Comparison of ENCODE assay signal across 8 cellular contexts in genomic region chr5:151684690-151685361, GRCh38. TPM values are rescaled to one million over a fixed set of nuclear protein-coding genes. Genes with fewer than 3 reads are reported as not detected.
A peak's percentile ranks its signal among the peaks of the same experiment; 100 is the strongest.
DNase-seq lines count a peak whose midpoint lies in the region; ATAC-seq, FAIRE-seq and TF ChIP-seq lines count a peak whose summit lies in the region.

No MANE protein-coding gene starts in this region.

- FAIRE-seq in K562 (lab: Jason Lieb, UNC), result no peak

- H3K9ac ChIP-seq in K562 (ENCODE audit: insufficient read depth in 1 of 2, low read depth in 2 of 2, low read length in 2 of 2), result no peak overlapping the region

- H3K9me3 ChIP-seq in K562 (replicated peaks; ENCODE audit: control insufficient read depth, insufficient read depth, low read depth, low read length), result no peaks in the 10 kb centered on the region

- H4K20me1 ChIP-seq in K562 (replicated peaks; ENCODE audit: control insufficient read depth, insufficient read depth, low read length), result no peaks in the 10 kb centered on the region

- TF ChIP-seq RAD21 in K562 (CRISPR knock-in tag; conservative IDR thresholded peaks at IDR 0.05 in 1 of 2, IDR thresholded peaks at IDR 0.05 in 1 of 2), result no peak

- DNase-seq in HPDE6-E6E7 (ENCODE audit: extremely low spot score) (peak; percentile 52), K562 (ENCODE audit: extremely low read depth in 1 of 4, low spot score in 3 of 4) (peak in 2 of 4 experiments; percentile 27 to 56), iris pigment epithelial cell (ENCODE audit: low read depth) (peak; percentile 98), substantia nigra (lab: John Stamatoyannopoulos, UW) (peak in 16 of 49 donors; percentile 6 to 53 (median 31)), NCI-H2227 (lab: John Stamatoyannopoulos, UW; ENCODE audit: unreplicated experiment) (no peak), MV-4-11 (lab: John Stamatoyannopoulos, UW) (no peak)
- DNase-seq in activated effector memory CD4-positive, alpha-beta T cell treated with Interleukin-2 at 50 U/mL for 16 hours, result no peak

- no TSS peak for BruUV-seq in K562 (replicated peaks; lab: Mats Ljungman, UMichigan)

- peak overlapping the region; percentile 22; the same call in 1 of the 2 replicates for H2AFZ ChIP-seq in K562 (ENCODE audit: low read depth, low read length)

- no peak overlapping the region for H3K4me3 ChIP-seq in K562

- peak; percentile 7 to 30 (median 26); a peak in 1 of 6 replicates for TF ChIP-seq CTCF in K562 (IDR thresholded peaks at IDR 0.05 in 2 of 3, conservative IDR thresholded peaks at IDR 0.05 in 1 of 3; ENCODE audit: insufficient read depth in 2 of 3, low read depth in 1 of 3, low read length in 3 of 3)

- POLR2A ChIA-PET in K562 (lab: Yijun Ruan, JAX), result interaction anchor here (0.7 to 1.3 kb wide), 3 partner anchors 10 to 410 kb away, joined by 3 to 5 read pairs (median 3); no protein-coding TSS in a partner anchor

- TF ChIP-seq EP300 in K562 (IDR thresholded peaks at IDR 0.05; ENCODE audit: low read length), result no peak

- H3K27me3 ChIP-seq in K562 (ENCODE audit: control insufficient read depth in 2 of 2, insufficient read depth in 2 of 2, low read length in 2 of 2), result peaks cover 3 to 29% of the 10 kb centered on the region in 2 experiments; a peak in 3 of 5 replicates

- CTCF ChIA-PET in K562 (lab: Yijun Ruan, JAX; ENCODE audit: low intra/inter-chr PET ratio), result interaction anchor here (0.7 kb wide), 1 partner anchor 551 kb away, joined by 6 read pairs; no protein-coding TSS in a partner anchor

- no peaks in the 10 kb centered on the region for H3K36me3 ChIP-seq in K562 (ENCODE audit: control insufficient read depth, insufficient read depth, low read length)

- ATAC-seq in K562, result peak; percentile 59
- ATAC-seq in GM19455 (IDR thresholded peaks at IDR 0.05; ENCODE audit: unreplicated experiment), result no peak

- H3K79me2 ChIP-seq in K562 (ENCODE audit: control insufficient read depth, insufficient read depth, low read length), result no peaks in the 10 kb centered on the region

- intact Hi-C loops in K562 (cut with micrococcal nuclease), result no loop called here

- H3K9me1 ChIP-seq in K562 (ENCODE audit: control insufficient read depth, insufficient read depth, low read length), result no peaks in the 10 kb centered on the region

- H3K4me1 ChIP-seq in K562 (replicated peaks in 1 of 2; ENCODE audit: control insufficient read depth in 2 of 2, insufficient read depth in 2 of 2, low read length in 2 of 2), result peaks cover 6 to 21% of the 10 kb centered on the region in 2 experiments; a peak in 4 of 5 replicates

- H3K4me2 ChIP-seq in K562 (ENCODE audit: insufficient read depth, low read length), result no peak overlapping the region

- TF ChIP-seq POLR2A in K562 (conservative IDR thresholded peaks at IDR 0.05), result no peak

- WGBS in K562 (ENCODE audit: insufficient coverage, low coverage, missing lambda C conversion rate), result 12% methylated on average over 8 of the region's 8 CpGs

- H3K27ac ChIP-seq in K562 (ENCODE audit: extremely low read depth, low read depth, low read length), result no peak overlapping the region
- peak overlapping the region; percentile 88 for H3K27ac ChIP-seq in substantia nigra (ENCODE audit: low read depth, low read length, poor library complexity, severe bottlenecking)

- in situ Hi-C loops in K562 (cut with MboI), result no loop called here

TF ChIP-seq in K562, 482 proteins besides CTCF, POLR2A, EP300 and RAD21 (continues in another document):
- TF ChIP-seq, protein P1, sequence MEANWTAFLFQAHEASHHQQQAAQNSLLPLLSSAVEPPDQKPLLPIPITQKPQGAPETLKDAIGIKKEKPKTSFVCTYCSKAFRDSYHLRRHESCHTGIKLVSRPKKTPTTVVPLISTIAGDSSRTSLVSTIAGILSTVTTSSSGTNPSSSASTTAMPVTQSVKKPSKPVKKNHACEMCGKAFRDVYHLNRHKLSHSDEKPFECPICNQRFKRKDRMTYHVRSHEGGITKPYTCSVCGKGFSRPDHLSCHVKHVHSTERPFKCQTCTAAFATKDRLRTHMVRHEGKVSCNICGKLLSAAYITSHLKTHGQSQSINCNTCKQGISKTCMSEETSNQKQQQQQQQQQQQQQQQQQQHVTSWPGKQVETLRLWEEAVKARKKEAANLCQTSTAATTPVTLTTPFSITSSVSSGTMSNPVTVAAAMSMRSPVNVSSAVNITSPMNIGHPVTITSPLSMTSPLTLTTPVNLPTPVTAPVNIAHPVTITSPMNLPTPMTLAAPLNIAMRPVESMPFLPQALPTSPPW (CRISPR knock-in tag; IDR thresholded peaks at IDR 0.05), result peak; percentile 74
- peak; percentile 43 for TF ChIP-seq FOSL1 (tag; conservative IDR thresholded peaks at IDR 0.05)
- no peak for TF ChIP-seq FOXA1 (IDR thresholded peaks at IDR 0.05; ENCODE audit: borderline replicate concordance)
- peak; percentile 75 for TF ChIP-seq RFX1 (IDR thresholded peaks at IDR 0.05)
- TF ChIP-seq ZC3H11A (IDR thresholded peaks at IDR 0.05; ENCODE audit: low read depth, low read length), result no peak
- TF ChIP-seq ZBTB7A (IDR thresholded peaks at IDR 0.05; ENCODE audit: borderline replicate concordance, control insufficient read depth, low read depth, low read length), result peak; percentile 43; the same call in 1 of the 2 replicates
- TF ChIP-seq SIN3B (IDR thresholded peaks at IDR 0.05; ENCODE audit: low read depth), result no peak
- peak; percentile 71; the same call in 1 of the 2 replicates for TF ChIP-seq ESRRA (IDR thresholded peaks at IDR 0.05; ENCODE audit: borderline replicate concordance, low read depth)
- TF ChIP-seq RERE (CRISPR knock-in tag; IDR thresholded peaks at IDR 0.05; ENCODE audit: borderline replicate concordance), result no peak
- peak; percentile 31; the same call in 1 of the 2 replicates for TF ChIP-seq JUND (IDR thresholded peaks at IDR 0.05; ENCODE audit: borderline replicate concordance, low read depth, low read length)
- TF ChIP-seq JUND (tag; IDR thresholded peaks at IDR 0.05; ENCODE audit: borderline replicate concordance, low read depth, low read length), result no peak
- 0 out of 2 replicates have a peak, but pooled peaks have one; percentile 44 for TF ChIP-seq TEAD2 (tag; IDR thresholded peaks at IDR 0.05)

RNA-seq across cellular contexts. Expression of gene SPARC, which starts 1.9 kb away (rescaled TPM):
- 2.8 and 4.7 TPM in 2 replicates for total RNA-seq in K562 (2011; cell fraction: chromatin; rRNA removed; ENCODE audit: low replicate concordance)
- 2.7 and 4.2 TPM in 2 replicates for total RNA-seq in K562 (2011; cell fraction: nucleolus; rRNA removed)
- 5.5 and 7.9 TPM in 2 replicates for total RNA-seq in K562 (2011; cell fraction: nucleoplasm; rRNA removed)
- total RNA-seq in K562 (2014; rRNA removed) (9.4 and 10.5 TPM in 2 replicates), K562 (2014; rRNA removed; fragmentation: Illumina TruSeq; extraction: Trizol) (10.8 and 11.1 TPM in 2 replicates), K562 (2015; rRNA removed; fragmentation: Illumina TruSeq; extraction: Trizol) (9.9 and 10.5 TPM in 2 replicates), K562 (2021) (20.4 and 24.3 TPM in 2 replicates)
- polyA plus RNA-seq in K562 (2011; rRNA removed) (3.0 and 6.1 TPM in 2 replicates), K562 (2014; fragmentation: Illumina TruSeq; extraction: Trizol) (18.5 and 20.2 TPM in 2 replicates), K562 (2014; fragmentation: Nextera tagmentation; extraction: Ambion mirVana) (10 to 100 TPM; 12.2 to 35.6 TPM), K562 (2014; rRNA removed) (10.0 and 14.1 TPM in 2 replicates)
- polyA plus RNA-seq in K562 (2011; cell fraction: cytosol; rRNA removed), result 3.5 and 10.7 TPM in 2 replicates
- polyA plus RNA-seq in K562 (2011; cell fraction: nucleus; rRNA removed), result 2.4 and 2.6 TPM in 2 replicates
- 39.6 and 46.1 TPM in 2 replicates for polyA plus RNA-seq in K562 (2012)
- polyA minus RNA-seq in K562 (2011; rRNA and poly(A)+ RNA removed), result 2.1 and 3.4 TPM in 2 replicates
- polyA minus RNA-seq in K562 (2011; cell fraction: cytosol; rRNA and poly(A)+ RNA removed), result 2.1 TPM in 1 of 2 replicates, not detected in the other
- polyA minus RNA-seq in K562 (2011; cell fraction: nucleus; rRNA and poly(A)+ RNA removed), result 0.56 and 0.81 TPM in 2 replicates

Comparison
In these comparisons a context has a peak if more than half of its experiments do, and no peak if none do; other contexts are left out.
1. DNase-seq: peak in HPDE6-E6E7 (single experiment) and iris pigment epithelial cell (single experiment); none in NCI-H2227 (single experiment), activated effector memory CD4-positive, alpha-beta T cell treated with Interleukin-2 at 50 U/mL for 16 hours (single experiment) and MV-4-11 (single experiment).